In the genomic region with DNA sequence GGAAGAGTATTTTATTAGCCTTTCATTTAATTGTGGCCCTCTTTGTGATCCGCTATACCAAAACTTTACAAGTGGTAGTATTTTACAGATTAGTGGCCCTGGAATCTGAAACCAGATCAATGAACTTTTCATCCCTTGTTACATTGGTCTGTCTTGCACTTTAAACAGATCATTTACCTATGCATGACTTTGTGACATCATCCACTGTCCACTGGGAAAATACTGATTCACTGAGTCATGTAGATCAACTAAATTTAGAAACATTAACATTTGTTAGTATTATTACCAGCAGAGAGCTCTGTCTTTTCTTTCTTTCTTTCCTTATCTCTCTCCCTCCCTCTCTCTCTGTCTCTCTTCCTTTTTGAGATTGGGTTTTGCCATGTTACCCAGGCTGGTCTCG, we compare ENCODE assay signal across 2 cellular contexts.
TF ChIP-seq lines count a peak whose summit lies in the region.

No MANE protein-coding gene starts in this region.

TF ChIP-seq in SK-N-SH treated with all-trans-retinoic acid at 6 μM for 48 hours, 23 proteins besides CTCF, POLR2A, EP300 and RAD21 (continued from another document):
- TF ChIP-seq, protein P1, sequence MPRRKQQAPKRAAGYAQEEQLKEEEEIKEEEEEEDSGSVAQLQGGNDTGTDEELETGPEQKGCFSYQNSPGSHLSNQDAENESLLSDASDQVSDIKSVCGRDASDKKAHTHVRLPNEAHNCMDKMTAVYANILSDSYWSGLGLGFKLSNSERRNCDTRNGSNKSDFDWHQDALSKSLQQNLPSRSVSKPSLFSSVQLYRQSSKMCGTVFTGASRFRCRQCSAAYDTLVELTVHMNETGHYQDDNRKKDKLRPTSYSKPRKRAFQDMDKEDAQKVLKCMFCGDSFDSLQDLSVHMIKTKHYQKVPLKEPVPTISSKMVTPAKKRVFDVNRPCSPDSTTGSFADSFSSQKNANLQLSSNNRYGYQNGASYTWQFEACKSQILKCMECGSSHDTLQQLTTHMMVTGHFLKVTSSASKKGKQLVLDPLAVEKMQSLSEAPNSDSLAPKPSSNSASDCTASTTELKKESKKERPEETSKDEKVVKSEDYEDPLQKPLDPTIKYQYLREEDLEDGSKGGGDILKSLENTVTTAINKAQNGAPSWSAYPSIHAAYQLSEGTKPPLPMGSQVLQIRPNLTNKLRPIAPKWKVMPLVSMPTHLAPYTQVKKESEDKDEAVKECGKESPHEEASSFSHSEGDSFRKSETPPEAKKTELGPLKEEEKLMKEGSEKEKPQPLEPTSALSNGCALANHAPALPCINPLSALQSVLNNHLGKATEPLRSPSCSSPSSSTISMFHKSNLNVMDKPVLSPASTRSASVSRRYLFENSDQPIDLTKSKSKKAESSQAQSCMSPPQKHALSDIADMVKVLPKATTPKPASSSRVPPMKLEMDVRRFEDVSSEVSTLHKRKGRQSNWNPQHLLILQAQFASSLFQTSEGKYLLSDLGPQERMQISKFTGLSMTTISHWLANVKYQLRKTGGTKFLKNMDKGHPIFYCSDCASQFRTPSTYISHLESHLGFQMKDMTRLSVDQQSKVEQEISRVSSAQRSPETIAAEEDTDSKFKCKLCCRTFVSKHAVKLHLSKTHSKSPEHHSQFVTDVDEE (CRISPR knock-in tag; IDR thresholded peaks at IDR 0.05): no peak
- TF ChIP-seq ISL1 (CRISPR knock-in tag; IDR thresholded peaks at IDR 0.05) (peak; percentile 17; the same call in 1 of the 2 replicates), ZC3H10 (CRISPR knock-in tag; IDR thresholded peaks at IDR 0.05) (no peak)
- TF ChIP-seq, protein P2, sequence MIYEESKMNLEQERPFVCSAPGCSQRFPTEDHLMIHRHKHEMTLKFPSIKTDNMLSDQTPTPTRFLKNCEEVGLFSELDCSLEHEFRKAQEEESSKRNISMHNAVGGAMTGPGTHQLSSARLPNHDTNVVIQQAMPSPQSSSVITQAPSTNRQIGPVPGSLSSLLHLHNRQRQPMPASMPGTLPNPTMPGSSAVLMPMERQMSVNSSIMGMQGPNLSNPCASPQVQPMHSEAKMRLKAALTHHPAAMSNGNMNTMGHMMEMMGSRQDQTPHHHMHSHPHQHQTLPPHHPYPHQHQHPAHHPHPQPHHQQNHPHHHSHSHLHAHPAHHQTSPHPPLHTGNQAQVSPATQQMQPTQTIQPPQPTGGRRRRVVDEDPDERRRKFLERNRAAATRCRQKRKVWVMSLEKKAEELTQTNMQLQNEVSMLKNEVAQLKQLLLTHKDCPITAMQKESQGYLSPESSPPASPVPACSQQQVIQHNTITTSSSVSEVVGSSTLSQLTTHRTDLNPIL (CRISPR knock-in tag; IDR thresholded peaks at IDR 0.05; ENCODE audit: low read depth): peak; percentile 45; the same call in 1 of the 2 replicates
TF ChIP-seq in SK-N-SH treated with all-trans-retinoic acid at 6 μM for 48 hours: peak in this region for 3.

TF ChIP-seq in SK-N-SH, 30 proteins besides CTCF, POLR2A, EP300 and RAD21 (continued from another document):
- TF ChIP-seq, protein P3, sequence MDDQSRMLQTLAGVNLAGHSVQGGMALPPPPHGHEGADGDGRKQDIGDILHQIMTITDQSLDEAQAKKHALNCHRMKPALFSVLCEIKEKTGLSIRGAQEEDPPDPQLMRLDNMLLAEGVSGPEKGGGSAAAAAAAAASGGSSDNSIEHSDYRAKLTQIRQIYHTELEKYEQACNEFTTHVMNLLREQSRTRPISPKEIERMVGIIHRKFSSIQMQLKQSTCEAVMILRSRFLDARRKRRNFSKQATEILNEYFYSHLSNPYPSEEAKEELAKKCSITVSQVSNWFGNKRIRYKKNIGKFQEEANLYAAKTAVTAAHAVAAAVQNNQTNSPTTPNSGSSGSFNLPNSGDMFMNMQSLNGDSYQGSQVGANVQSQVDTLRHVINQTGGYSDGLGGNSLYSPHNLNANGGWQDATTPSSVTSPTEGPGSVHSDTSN (IDR thresholded peaks at IDR 0.05): no peak
- TF ChIP-seq RXRA (IDR thresholded peaks at IDR 0.05; ENCODE audit: borderline replicate concordance, low read depth) (no peak), GABPA (IDR thresholded peaks at IDR 0.05; ENCODE audit: low read depth) (no peak), NFIC (IDR thresholded peaks at IDR 0.05; ENCODE audit: borderline replicate concordance) (no peak), SIN3A (IDR thresholded peaks at IDR 0.05; ENCODE audit: borderline replicate concordance, low read depth, low read length) (no peak), FOSL2 (IDR thresholded peaks at IDR 0.05; ENCODE audit: borderline replicate concordance, low read depth) (no peak), RCOR1 (IDR thresholded peaks at IDR 0.05; ENCODE audit: low read length) (no peak), GATA2 (CRISPR knock-in tag; IDR thresholded peaks at IDR 0.05) (no peak), CHD2 (IDR thresholded peaks at IDR 0.05; ENCODE audit: low read length, partially characterized antibody) (no peak), MXI1 (IDR thresholded peaks at IDR 0.05; ENCODE audit: low read depth, low read length) (no peak), TAF1 (IDR thresholded peaks at IDR 0.05; ENCODE audit: borderline replicate concordance, low read depth, low read length) (no peak), POLR2AphosphoS5 (IDR thresholded peaks at IDR 0.05; ENCODE audit: low read depth, low read length) (no peak), SMC3 (IDR thresholded peaks at IDR 0.05; ENCODE audit: low read depth, low read length) (no peak), TCF12 (IDR thresholded peaks at IDR 0.05) (no peak), NRF1 (IDR thresholded peaks at IDR 0.05; ENCODE audit: low read depth, low read length) (no peak)
- TF ChIP-seq, protein P4, sequence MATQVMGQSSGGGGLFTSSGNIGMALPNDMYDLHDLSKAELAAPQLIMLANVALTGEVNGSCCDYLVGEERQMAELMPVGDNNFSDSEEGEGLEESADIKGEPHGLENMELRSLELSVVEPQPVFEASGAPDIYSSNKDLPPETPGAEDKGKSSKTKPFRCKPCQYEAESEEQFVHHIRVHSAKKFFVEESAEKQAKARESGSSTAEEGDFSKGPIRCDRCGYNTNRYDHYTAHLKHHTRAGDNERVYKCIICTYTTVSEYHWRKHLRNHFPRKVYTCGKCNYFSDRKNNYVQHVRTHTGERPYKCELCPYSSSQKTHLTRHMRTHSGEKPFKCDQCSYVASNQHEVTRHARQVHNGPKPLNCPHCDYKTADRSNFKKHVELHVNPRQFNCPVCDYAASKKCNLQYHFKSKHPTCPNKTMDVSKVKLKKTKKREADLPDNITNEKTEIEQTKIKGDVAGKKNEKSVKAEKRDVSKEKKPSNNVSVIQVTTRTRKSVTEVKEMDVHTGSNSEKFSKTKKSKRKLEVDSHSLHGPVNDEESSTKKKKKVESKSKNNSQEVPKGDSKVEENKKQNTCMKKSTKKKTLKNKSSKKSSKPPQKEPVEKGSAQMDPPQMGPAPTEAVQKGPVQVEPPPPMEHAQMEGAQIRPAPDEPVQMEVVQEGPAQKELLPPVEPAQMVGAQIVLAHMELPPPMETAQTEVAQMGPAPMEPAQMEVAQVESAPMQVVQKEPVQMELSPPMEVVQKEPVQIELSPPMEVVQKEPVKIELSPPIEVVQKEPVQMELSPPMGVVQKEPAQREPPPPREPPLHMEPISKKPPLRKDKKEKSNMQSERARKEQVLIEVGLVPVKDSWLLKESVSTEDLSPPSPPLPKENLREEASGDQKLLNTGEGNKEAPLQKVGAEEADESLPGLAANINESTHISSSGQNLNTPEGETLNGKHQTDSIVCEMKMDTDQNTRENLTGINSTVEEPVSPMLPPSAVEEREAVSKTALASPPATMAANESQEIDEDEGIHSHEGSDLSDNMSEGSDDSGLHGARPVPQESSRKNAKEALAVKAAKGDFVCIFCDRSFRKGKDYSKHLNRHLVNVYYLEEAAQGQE (IDR thresholded peaks at IDR 0.05; ENCODE audit: low read depth, low read length): no peak
- TF ChIP-seq, protein P5, sequence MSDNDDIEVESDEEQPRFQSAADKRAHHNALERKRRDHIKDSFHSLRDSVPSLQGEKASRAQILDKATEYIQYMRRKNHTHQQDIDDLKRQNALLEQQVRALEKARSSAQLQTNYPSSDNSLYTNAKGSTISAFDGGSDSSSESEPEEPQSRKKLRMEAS (IDR thresholded peaks at IDR 0.05; ENCODE audit: low read depth): no peak
